ENCODE assay signal across 24 cellular contexts in the genomic region with DNA sequence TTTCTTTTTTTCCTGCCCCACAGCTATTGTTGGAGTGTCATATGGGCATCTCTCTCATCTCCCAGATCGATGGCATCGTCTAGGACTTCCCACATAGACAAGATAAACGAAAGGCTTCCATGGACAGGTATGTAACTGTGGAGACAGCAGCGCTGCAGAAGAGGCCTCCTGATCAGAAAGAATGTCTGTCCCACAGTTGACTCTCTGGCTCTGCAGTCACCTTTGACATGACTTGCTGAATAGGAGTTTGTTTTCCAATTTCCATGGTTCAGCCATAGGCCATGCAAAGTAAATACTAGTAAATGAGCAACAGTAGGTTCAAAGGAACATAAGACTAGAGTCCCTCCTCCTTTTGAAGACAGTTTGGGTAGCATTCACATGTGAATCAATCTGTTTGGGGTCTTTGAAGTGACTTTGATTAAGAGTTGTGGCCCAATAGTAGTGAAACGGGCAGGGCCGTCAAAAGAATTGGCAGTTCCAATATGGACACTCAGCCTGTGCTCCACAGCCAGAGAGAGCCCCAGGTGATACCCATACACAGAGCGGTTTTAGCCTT.
DNase-seq lines count a peak whose midpoint lies in the region; ATAC-seq, FAIRE-seq and TF ChIP-seq lines count a peak whose summit lies in the region.
"Had no signal": no experiment of that assay in that cellular context is flagged by ENCODE, and none has a peak within 500 bp of the region (broad histone marks: within the 10 kb centered on the region; RNA-seq: fewer than 3 reads in every experiment).

No MANE protein-coding gene starts in this region.

- FAIRE-seq in GM19239 (lab: Jason Lieb, UNC), result no peak

- H3K27me3 ChIP-seq in CD8-positive, alpha-beta memory T cell (ENCODE audit: insufficient read depth, low read length, poor library complexity, severe bottlenecking), result no peaks in the 10 kb centered on the region
- no peaks in the 10 kb centered on the region for H3K27me3 ChIP-seq in HUES48 (ENCODE audit: control insufficient read depth, insufficient read depth, low read length)
- H3K27me3 ChIP-seq: SJCRH30, testis, vagina had no signal

- peaks cover 17 to 29% (median 22%) of the 10 kb centered on the region in 3 donors for H3K4me1 Mint-ChIP-seq in CD8-positive, alpha-beta memory T cell
- H3K4me1 Mint-ChIP-seq in immature natural killer cell (peaks cover 15 to 20% of the 10 kb centered on the region in 2 donors), progenitor cell of endocrine pancreas (ENCODE audit: low read depth) (peaks cover 29% of the 10 kb centered on the region)

- H3K9ac ChIP-seq in HUES48 (ENCODE audit: low read depth, low read length), result no peak overlapping the region
- H3K9ac ChIP-seq: GM23248 had no signal

- peak overlapping the region in 2 of 7 donors; percentile 1 to 49 for H3K4me3 Mint-ChIP-seq in CD8-positive, alpha-beta memory T cell
- H3K4me3 Mint-ChIP-seq in immature natural killer cell (no peak overlapping the region), progenitor cell of endocrine pancreas (ENCODE audit: low read depth) (no peak overlapping the region)
- H3K4me3 Mint-ChIP-seq: activated naive CD4-positive, alpha-beta T cell treated with anti-CD3 and anti-CD28 coated beads for 36 hours had no signal

- H3K27me3 Mint-ChIP-seq in CD8-positive, alpha-beta memory T cell, result peaks cover 0 to 1% of the 10 kb centered on the region in 2 donors
- H3K27me3 Mint-ChIP-seq in immature natural killer cell (ENCODE audit: low read depth in 3 of 3) (peaks cover 0 to 1% (median 0%) of the 10 kb centered on the region in 3 donors), progenitor cell of endocrine pancreas (no peaks in the 10 kb centered on the region)

- H3K36me3 ChIP-seq in CD8-positive, alpha-beta memory T cell (ENCODE audit: insufficient read depth, low read length), result no peaks in the 10 kb centered on the region
- no peaks in the 10 kb centered on the region for H3K36me3 ChIP-seq in HUES48 (ENCODE audit: control insufficient read depth, insufficient read depth, low read length)
- H3K36me3 ChIP-seq: SJCRH30, vagina, WERI-Rb-1 had no signal

- H3K9me3 ChIP-seq in CD8-positive, alpha-beta memory T cell (ENCODE audit: low read length), result no peaks in the 10 kb centered on the region
- no peaks in the 10 kb centered on the region for H3K9me3 ChIP-seq in HUES48 (ENCODE audit: control insufficient read depth, insufficient read depth, low read length)
- H3K9me3 ChIP-seq: SJCRH30, testis, vagina had no signal

- CTCF ChIA-PET in CD8-positive, alpha-beta memory T cell (lab: Charles Lee), result no interaction called here

- ATAC-seq in left ventricle myocardium superior, result no peak
- ATAC-seq: left colon, Panc1 had no signal

- H3K36me3 Mint-ChIP-seq in CD8-positive, alpha-beta memory T cell, result peaks cover 0 to 3% (median 0%) of the 10 kb centered on the region in 3 donors
- H3K36me3 Mint-ChIP-seq in immature natural killer cell (peaks cover 0 to 7% (median 0%) of the 10 kb centered on the region in 3 donors), progenitor cell of endocrine pancreas (ENCODE audit: insufficient read depth) (no peaks in the 10 kb centered on the region)

- H3K4me1 ChIP-seq in CD8-positive, alpha-beta memory T cell (ENCODE audit: insufficient read depth, low read length), result peaks cover 15% of the 10 kb centered on the region
- no peaks in the 10 kb centered on the region for H3K4me1 ChIP-seq in HUES48 (ENCODE audit: control insufficient read depth, insufficient read depth, low read length)
- H3K4me1 ChIP-seq: vagina had no signal

- intact Hi-C loops in left ventricle myocardium superior (cut with micrococcal nuclease), result no loop called here

- no peak for DNase-seq in CD8-positive, alpha-beta memory T cell
- no peak for DNase-seq in immature natural killer cell
- no peak for DNase-seq in progenitor cell of endocrine pancreas (ENCODE audit: low spot score, unreplicated experiment)
- no peak for DNase-seq in GM19239 (ENCODE audit: insufficient read length, low spot score)
- DNase-seq in left ventricle myocardium superior, result no peak
- DNase-seq in EL, result no peak
- DNase-seq: activated CD4-positive, alpha-beta T cell treated with anti-CD3 and anti-CD28 coated beads, Interleukin-2, amount 50 U/mL, for 48 hours; activated T-cell treated with anti-CD3 and anti-CD28 coated beads for 4 hours; amygdala; COR-L47; cortex of kidney; GM23248; left colon; midbrain; NCI-H1105; NCI-H2081; NK-92 treated with Interleukin-12 subunit alpha and Interleukin-12 subunit beta, amount 100 ng/mL, for 24 hours; SJCRH30; testis; WERI-Rb-1 had no signal

- TF ChIP-seq CTCF in progenitor cell of endocrine pancreas (IDR thresholded peaks at IDR 0.05; ENCODE audit: unreplicated experiment), result no peak

- peak overlapping the region in 6 of 8 donors; percentile 5 to 61 (median 20) for H3K27ac Mint-ChIP-seq in CD8-positive, alpha-beta memory T cell
- H3K27ac Mint-ChIP-seq in immature natural killer cell (peak overlapping the region; percentile 23 to 69 (median 46)), progenitor cell of endocrine pancreas (peak overlapping the region; percentile 15)
- H3K27ac Mint-ChIP-seq: activated naive CD4-positive, alpha-beta T cell treated with anti-CD3 and anti-CD28 coated beads for 36 hours had no signal

- H3K9me3 Mint-ChIP-seq in CD8-positive, alpha-beta memory T cell, result no peaks in the 10 kb centered on the region
- H3K9me3 Mint-ChIP-seq in immature natural killer cell (no peaks in the 10 kb centered on the region), progenitor cell of endocrine pancreas (ENCODE audit: low read depth) (no peaks in the 10 kb centered on the region)
- H3K9me3 Mint-ChIP-seq: activated naive CD4-positive, alpha-beta T cell treated with anti-CD3 and anti-CD28 coated beads for 36 hours had no signal

- H3K4me3 ChIP-seq in CD8-positive, alpha-beta memory T cell (ENCODE audit: low read length), result no peak overlapping the region
- no peak overlapping the region for H3K4me3 ChIP-seq in HUES48 (ENCODE audit: low read depth, low read length)
- H3K4me3 ChIP-seq: GM23248, SJCRH30, testis, vagina had no signal

- POLR2A ChIA-PET in CD8-positive, alpha-beta memory T cell (lab: Charles Lee), result interaction anchor here (0.6 kb wide), 1 partner anchor 164 kb away, joined by 3 read pairs; no protein-coding TSS in a partner anchor

- no peak overlapping the region for H3K27ac ChIP-seq in CD8-positive, alpha-beta memory T cell (ENCODE audit: low read depth, low read length)
- H3K27ac ChIP-seq in HUES48 (ENCODE audit: low read depth, low read length), result peak overlapping the region; percentile 6
- H3K27ac ChIP-seq: GM23248, SJCRH30, testis, vagina, WERI-Rb-1 had no signal
